8 cellular contexts compared by ENCODE assay signal in genomic region chr11:123407124-123407995, GRCh38. TPM values are rescaled to one million over a fixed set of nuclear protein-coding genes. Genes with fewer than 3 reads are reported as not detected.
DNase-seq lines count a peak whose midpoint lies in the region; ATAC-seq, FAIRE-seq and TF ChIP-seq lines count a peak whose summit lies in the region.

No MANE protein-coding gene starts in this region.

- DNase-seq in D721Med (ENCODE audit: insufficient read length, low spot score) (no peak), H9 (peak; percentile 83), NCI-H2029 treated with DMSO at 0.1 percent for 48 hours (lab: John Stamatoyannopoulos, UW) (peak; percentile 82), WTC11 (ENCODE audit: low spot score) (peak; percentile 78), cerebellar cortex (ENCODE audit: low spot score) (peak; percentile 87), right lobe of liver (peak in 2 of 3 donors; percentile 48 to 68)
- peak; percentile 20 to 28 for DNase-seq in stimulated activated CD8-positive, alpha-beta memory T cell treated with anti-CD3 and anti-CD28 coated beads, Interleukin-15, amount 100 ng/mL, for 48 hours (ENCODE audit: low read depth in 2 of 2)

- no peak overlapping the region for H3T11ph ChIP-seq in H9 (ENCODE audit: low read length)

- no peak overlapping the region for H2AFZ ChIP-seq in H9 (ENCODE audit: low read length)

- no peak overlapping the region for H2BK5ac ChIP-seq in H9 (ENCODE audit: insufficient read length, low read length)

- H3K36me3 Mint-ChIP-seq in H9 (ENCODE audit: insufficient read depth in 1 of 3, low read depth in 3 of 3) (no peaks in the 10 kb centered on the region), WTC11 (no peaks in the 10 kb centered on the region)

- no peak overlapping the region for H3K23ac ChIP-seq in H9 (ENCODE audit: insufficient read length, low read depth, low read length)

- H3K27ac Mint-ChIP-seq in H9: peak overlapping the region in 1 of 3 experiments; percentile 32; a peak in 3 of 7 replicates
- peak overlapping the region; percentile 49; the same call in 1 of the 2 replicates for H3K27ac Mint-ChIP-seq in WTC11

- H3K18ac ChIP-seq in H9 (ENCODE audit: insufficient read length, low read depth, low read length): no peak overlapping the region

- H3K14ac ChIP-seq in H9 (ENCODE audit: insufficient read depth, low read length): no peak overlapping the region

- H3K9me3 Mint-ChIP-seq in H9 (no peaks in the 10 kb centered on the region; a peak in 2 of 5 replicates), WTC11 (0 out of 2 replicates have a peak, but pooled peaks cover 4% of the 10 kb centered on the region)

- H2BK20ac ChIP-seq in H9 (ENCODE audit: low read depth, low read length, poor library complexity, severe bottlenecking): no peak overlapping the region

- H3K36me3 ChIP-seq in right lobe of liver: no peaks in the 10 kb centered on the region

- no peak overlapping the region for H3K4ac ChIP-seq in H9 (ENCODE audit: low read depth, low read length)

- H3K27me3 Mint-ChIP-seq in H9 (ENCODE audit: low read depth) (peaks cover 76% of the 10 kb centered on the region), WTC11 (ENCODE audit: low read depth) (peaks cover 36% of the 10 kb centered on the region)

- H3K4me2 ChIP-seq in H9 (ENCODE audit: insufficient read depth, insufficient read length, low read length): no peak overlapping the region

- H4K5ac ChIP-seq in H9 (ENCODE audit: insufficient read length, low read depth, low read length): no peak overlapping the region

- no peak overlapping the region for H4K8ac ChIP-seq in H9 (replicated peaks; ENCODE audit: insufficient read length, low read depth, low read length)

- no peak overlapping the region for H2BK120ac ChIP-seq in H9 (ENCODE audit: low read depth, low read length, poor library complexity, severe bottlenecking)

- H3K4me3 Mint-ChIP-seq in H9 (0 out of 5 replicates have a peak overlapping the region, but pooled peaks of 1 of the 2 experiments have one; percentile 50), WTC11 (no peak overlapping the region)

- H3K56ac ChIP-seq in H9 (ENCODE audit: insufficient read length, low read depth, low read length): no peak overlapping the region

- H3K27ac ChIP-seq in H9 (ENCODE audit: insufficient read length, low read depth, low read length) (no peak overlapping the region), right lobe of liver (no peak overlapping the region)

- TF ChIP-seq CTCF in D721Med (IDR thresholded peaks at IDR 0.05; ENCODE audit: insufficient read depth, missing control alignments): peak; percentile 67
- TF ChIP-seq CTCF in H9 (conservative IDR thresholded peaks at IDR 0.05): peak; percentile 87
- peak; percentile 45; the same call in 1 of the 2 replicates for TF ChIP-seq CTCF in WTC11 (IDR thresholded peaks at IDR 0.05)
- TF ChIP-seq CTCF in right lobe of liver (IDR thresholded peaks at IDR 0.05): peak; percentile 56 to 72 (median 69)

- no peak overlapping the region for H2BK12ac ChIP-seq in H9 (ENCODE audit: insufficient read length, low read depth, low read length)

- no peaks in the 10 kb centered on the region for H3K79me1 ChIP-seq in H9 (ENCODE audit: insufficient read depth, low read depth, low read length, poor library complexity, severe bottlenecking)

- no peak overlapping the region for H2BK15ac ChIP-seq in H9 (ENCODE audit: low read depth, low read length)

- intact Hi-C loops in right lobe of liver (cut with DNase I): loop anchor here in 1 of 2 donors (5.0 kb wide), 1 partner anchor 70 kb away; no protein-coding TSS in a partner anchor

- CTCF ChIA-PET in WTC11 (lab: Charles Lee): interaction anchor here (0.5 to 4.4 kb wide), 84 partner anchors 9 to 702 kb away, joined by 3 to 217 read pairs (median 5); partner anchors contain the start of gene GRAMD1B

- H3K9me3 ChIP-seq in H9 (ENCODE audit: control insufficient read depth, low read depth, low read length) (no peaks in the 10 kb centered on the region), right lobe of liver (no peaks in the 10 kb centered on the region)

- H2AK5ac ChIP-seq in H9 (ENCODE audit: insufficient read length, low read length): no peak overlapping the region

- no peak overlapping the region for H3K9ac ChIP-seq in H9 (ENCODE audit: extremely low read depth, insufficient read length, low read length)

- no peak for FAIRE-seq in D721Med (lab: Jason Lieb, UNC)

- H3K79me2 ChIP-seq in H9 (ENCODE audit: insufficient read depth, low read length): no peaks in the 10 kb centered on the region

- no CpG with 5 or more reads among the region's 7 CpGs for WGBS in H9 (ENCODE audit: extremely low coverage, insufficient read length, low lambda C conversion rate)
- WGBS in right lobe of liver (ENCODE audit: insufficient coverage, low coverage, low lambda C conversion rate, missing lambda C conversion rate): 4% methylated on average over 7 of the region's 7 CpGs

- POLR2A ChIA-PET in WTC11 (lab: Charles Lee): interaction anchor here (0.7 to 1.4 kb wide), 4 partner anchors 68 to 304 kb away, joined by 3 to 5 read pairs (median 3); no protein-coding TSS in a partner anchor

- ATAC-seq in WTC11 (peak; percentile 89), right lobe of liver (peak; percentile 86 to 98 (median 94)), HG03342 (IDR thresholded peaks at IDR 0.05; ENCODE audit: unreplicated experiment) (no peak)

- peaks cover 5% of the 10 kb centered on the region; the same call in 1 of the 2 replicates for H3K4me1 ChIP-seq in H9 (ENCODE audit: insufficient read depth, low read length)
- H3K4me1 ChIP-seq in right lobe of liver: no peaks in the 10 kb centered on the region

- H3K4me3 ChIP-seq in right lobe of liver: no peak overlapping the region

- H3K23me2 ChIP-seq in H9 (ENCODE audit: insufficient read length, low read depth, low read length, poor library complexity, severe bottlenecking): no peaks in the 10 kb centered on the region

- H4K91ac ChIP-seq in H9 (ENCODE audit: insufficient read length, low read depth, low read length): no peak overlapping the region

- no peaks in the 10 kb centered on the region; the same call in 1 of the 2 replicates for H3K27me3 ChIP-seq in H9 (ENCODE audit: insufficient read depth, low read length)
- no peaks in the 10 kb centered on the region for H3K27me3 ChIP-seq in right lobe of liver

- peaks cover 40 to 52% of the 10 kb centered on the region in 2 experiments for H3K4me1 Mint-ChIP-seq in H9
- H3K4me1 Mint-ChIP-seq in WTC11: peaks cover 30% of the 10 kb centered on the region

- H4K20me1 ChIP-seq in H9 (ENCODE audit: control insufficient read depth, insufficient read depth, insufficient read length): no peaks in the 10 kb centered on the region

- no peak for TF ChIP-seq POLR2A in right lobe of liver (IDR thresholded peaks at IDR 0.05)

TF ChIP-seq in WTC11, 78 proteins besides CTCF, POLR2A, EP300 and RAD21:
- TF ChIP-seq AR (CRISPR knock-in tag; IDR thresholded peaks at IDR 0.05) (no peak), ZMAT4 (CRISPR knock-in tag; IDR thresholded peaks at IDR 0.05) (no peak), ETV6 (CRISPR knock-in tag; IDR thresholded peaks at IDR 0.05) (peak; percentile 24; the same call in 1 of the 2 replicates), ZNF423 (CRISPR knock-in tag; IDR thresholded peaks at IDR 0.05) (peak; percentile 56; the same call in 1 of the 2 replicates), TEAD1 (CRISPR knock-in tag; IDR thresholded peaks at IDR 0.05) (0 out of 2 replicates have a peak, but pooled peaks have one; percentile 30)

RNA-seq across cellular contexts. Expression of gene GRAMD1B, which starts 22.7 kb away (rescaled TPM):
- total RNA-seq in H9 (2021): 24.7 and 25.9 TPM in 2 replicates
- 22.1 to 31.5 TPM (median 23.3 TPM) in 3 replicates for total RNA-seq in WTC11 (2021)
- total RNA-seq in right lobe of liver: 1 to 10 TPM; 1.0 to 2.0 (median 1.5) TPM
